8 cellular contexts compared by ENCODE assay signal in the genomic region with DNA sequence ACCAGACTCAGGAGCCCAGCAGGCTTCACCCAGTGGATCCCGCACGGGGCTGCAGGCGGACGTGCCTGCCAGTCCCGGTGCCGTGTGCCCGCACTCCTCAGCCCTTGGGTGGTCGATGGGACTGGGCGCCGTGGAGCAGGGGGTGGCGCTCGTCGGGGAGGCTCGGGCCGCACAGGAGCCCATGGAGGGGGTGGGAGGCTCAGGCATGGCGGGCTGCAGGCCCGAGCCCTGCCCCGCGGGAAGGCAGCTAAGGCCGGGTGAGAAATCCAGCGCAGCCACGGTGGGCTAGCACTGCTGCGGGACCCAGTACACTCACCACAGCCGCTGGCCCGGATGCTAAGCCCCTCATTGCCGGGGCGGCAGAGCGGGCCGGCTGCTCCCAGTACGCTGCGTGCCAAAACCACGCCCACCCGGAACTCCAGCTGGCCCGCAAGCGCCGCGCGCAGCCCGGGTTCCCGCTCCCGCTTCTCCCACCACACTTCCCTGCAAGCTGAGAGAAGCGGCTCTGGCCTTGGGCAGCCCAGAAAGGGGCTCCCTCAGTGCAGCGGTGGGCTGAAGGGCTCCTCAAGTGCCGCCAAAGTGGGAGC.
DNase-seq lines count a peak whose midpoint lies in the region; ATAC-seq, FAIRE-seq and TF ChIP-seq lines count a peak whose summit lies in the region.
"Not testable (repeated sequence)": the region's sequence is repeated elsewhere in the genome, so short reads cannot be mapped to it uniquely, and the experiment has no call there.

No MANE protein-coding gene starts in this region.

- not testable (repeated sequence) for H3K27ac Mint-ChIP-seq in GM23338; astrocyte (ENCODE audit: unreplicated experiment); glutamatergic neuron (ENCODE audit: unreplicated experiment); neural crest cell (ENCODE audit: unreplicated experiment)
- H3K27ac Mint-ChIP-seq in type B pancreatic cell = peak overlapping the region; percentile 70

- not testable (repeated sequence) for H3K9me3 Mint-ChIP-seq in GM23338; astrocyte (ENCODE audit: unreplicated experiment); glutamatergic neuron (ENCODE audit: unreplicated experiment); neural crest cell; type B pancreatic cell

- not testable (repeated sequence) for H3K36me3 Mint-ChIP-seq in GM23338 (ENCODE audit: low read depth); astrocyte (ENCODE audit: low read depth, unreplicated experiment); glutamatergic neuron (ENCODE audit: unreplicated experiment); neural crest cell (ENCODE audit: low read depth); type B pancreatic cell

- H3K9me3 ChIP-seq in astrocyte (ENCODE audit: insufficient read depth, low read depth, low read length); kidney (ENCODE audit: control insufficient read depth in 1 of 2, low read length in 2 of 2): not testable (repeated sequence)

- peak; percentile 97 for ATAC-seq in GM23338

- not testable (repeated sequence) for H3K79me2 ChIP-seq in GM23338 (replicated peaks; ENCODE audit: insufficient read depth); astrocyte (ENCODE audit: insufficient read depth, low read length)

- H3K27me3 Mint-ChIP-seq in GM23338 (ENCODE audit: insufficient read depth, low read depth, poor library complexity); astrocyte (ENCODE audit: low read depth, unreplicated experiment); glutamatergic neuron (ENCODE audit: unreplicated experiment); neural crest cell (ENCODE audit: low read depth); type B pancreatic cell: not testable (repeated sequence)

- H2AFZ ChIP-seq in GM23338 = peak overlapping the region; percentile 95
- not testable (repeated sequence) for H2AFZ ChIP-seq in astrocyte (ENCODE audit: low read depth, low read length)

- FAIRE-seq in astrocyte (lab: Jason Lieb, UNC); kidney (lab: Jason Lieb, UNC): not testable (repeated sequence)

- not testable (repeated sequence) for H3K36me3 ChIP-seq in GM23338 (ENCODE audit: insufficient read depth); astrocyte (ENCODE audit: insufficient read depth, low read length); kidney (ENCODE audit: control insufficient read depth in 1 of 2, insufficient read depth in 2 of 2, low read length in 2 of 2)

- H3K4me2 ChIP-seq in GM23338 = peak overlapping the region; percentile 72
- not testable (repeated sequence) for H3K4me2 ChIP-seq in astrocyte (ENCODE audit: low read length)

- H3K4me3 Mint-ChIP-seq in GM23338 = peak overlapping the region; percentile 54; the same call in 2 of the 3 replicates
- peak overlapping the region; percentile 74 for H3K4me3 Mint-ChIP-seq in astrocyte (ENCODE audit: unreplicated experiment)
- H3K4me3 Mint-ChIP-seq in glutamatergic neuron (ENCODE audit: unreplicated experiment) = peak overlapping the region; percentile 76
- peak overlapping the region; percentile 84 for H3K4me3 Mint-ChIP-seq in neural crest cell
- peak overlapping the region; percentile 84 for H3K4me3 Mint-ChIP-seq in type B pancreatic cell

- H3K9ac ChIP-seq in astrocyte (ENCODE audit: low read length); kidney (ENCODE audit: low read length in 2 of 2): not testable (repeated sequence)

- not testable (repeated sequence) for H3K27ac ChIP-seq in GM23338 (ENCODE audit: low read depth); astrocyte (ENCODE audit: low read depth, low read length); kidney (ENCODE audit: low read depth in 2 of 2, low read length in 2 of 2)

- not testable (repeated sequence) for H3K9me2 ChIP-seq in GM23338 (ENCODE audit: insufficient read depth)

- TF ChIP-seq CTCF in GM23338 (conservative IDR thresholded peaks at IDR 0.05; ENCODE audit: low read depth in 2 of 2); astrocyte (IDR thresholded peaks at IDR 0.05; ENCODE audit: insufficient read depth, low read depth, low read length); glutamatergic neuron (IDR thresholded peaks at IDR 0.05; ENCODE audit: partially characterized antibody, unreplicated experiment); kidney (IDR thresholded peaks at IDR 0.05; ENCODE audit: borderline replicate concordance, extremely low read depth, insufficient read depth); neural crest cell (conservative IDR thresholded peaks at IDR 0.05); type B pancreatic cell (conservative IDR thresholded peaks at IDR 0.05): not testable (repeated sequence)

- H3F3A ChIP-seq in GM23338 (replicated peaks; ENCODE audit: low read depth) = not testable (repeated sequence)

- not testable (repeated sequence) for H3K27me3 ChIP-seq in GM23338 (ENCODE audit: insufficient read depth); astrocyte (ENCODE audit: insufficient read depth, low read length)

- H4K20me1 ChIP-seq in GM23338 (replicated peaks; ENCODE audit: insufficient read depth); astrocyte (ENCODE audit: insufficient read depth, low read length): not testable (repeated sequence)

- intact Hi-C loops in kidney (cut with DNase I) = not testable (repeated sequence)

- DNase-seq in GM23338 (ENCODE audit: low spot score) (peak; percentile 86), NCI-H146 treated with DMSO at 0.1 percent for 48 hours (lab: John Stamatoyannopoulos, UW; ENCODE audit: unreplicated experiment) (peak; percentile 6), SHP77 (lab: John Stamatoyannopoulos, UW) (peak; percentile 38 to 61), glutamatergic neuron (peak; percentile 74), kidney (peak; percentile 70), neural crest cell (ENCODE audit: low read depth, low spot score) (peak; percentile 55)
- not testable (repeated sequence) for DNase-seq in astrocyte (ENCODE audit: low read depth); type B pancreatic cell (ENCODE audit: extremely low spot score, unreplicated experiment)

- not testable (repeated sequence) for H3K4me1 ChIP-seq in GM23338 (ENCODE audit: insufficient read depth); astrocyte (ENCODE audit: insufficient read depth, low read length); kidney (ENCODE audit: control insufficient read depth in 1 of 2, insufficient read depth in 1 of 2, low read depth in 1 of 2, low read length in 2 of 2)

- peak overlapping the region; percentile 58 for H3K4me3 ChIP-seq in GM23338
- H3K4me3 ChIP-seq in astrocyte (ENCODE audit: insufficient read depth, low read depth, low read length); kidney (ENCODE audit: low read length in 2 of 2): not testable (repeated sequence)

- H3K4me1 Mint-ChIP-seq in GM23338; astrocyte (ENCODE audit: low read depth, unreplicated experiment); glutamatergic neuron (ENCODE audit: low read depth, unreplicated experiment); type B pancreatic cell (ENCODE audit: unreplicated experiment): not testable (repeated sequence)
- H3K4me1 Mint-ChIP-seq in neural crest cell = peaks cover 13% of the 10 kb centered on the region

TF ChIP-seq in GM23338, 12 proteins besides CTCF, POLR2A, EP300 and RAD21:
- TF ChIP-seq POLR2AphosphoS5 (IDR thresholded peaks at IDR 0.05; ENCODE audit: low read depth) = peak; percentile 47
